15 cellular contexts compared by ENCODE assay signal in the genomic region with DNA sequence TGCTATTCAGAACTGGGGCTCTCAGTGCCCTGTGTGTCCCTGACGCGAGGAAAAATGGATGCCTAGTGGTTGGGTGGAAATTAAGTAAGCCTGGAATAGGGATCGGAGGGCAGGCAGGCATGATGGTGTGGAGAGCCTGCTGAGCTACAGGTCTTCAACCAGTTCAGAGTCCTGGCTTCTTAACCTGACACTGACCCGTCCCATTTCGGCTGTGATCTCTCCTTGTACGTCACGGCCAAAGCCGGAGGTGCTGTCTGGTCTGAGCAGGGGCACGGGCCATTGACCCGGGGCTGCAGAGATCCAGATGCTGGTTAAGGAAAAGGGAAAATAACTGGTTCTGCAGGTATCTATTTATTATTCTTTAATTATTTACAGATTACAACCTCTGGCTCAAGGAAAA. TPM values are rescaled to one million over a fixed set of nuclear protein-coding genes. Genes with fewer than 3 reads are reported as not detected.
DNase-seq lines count a peak whose midpoint lies in the region; ATAC-seq and TF ChIP-seq lines count a peak whose summit lies in the region.
"Had no signal": no experiment of that assay in that cellular context is flagged by ENCODE, and none has a peak within 500 bp of the region (broad histone marks: within the 10 kb centered on the region; RNA-seq: fewer than 3 reads in every experiment).

No MANE protein-coding gene starts in this region.

- ATAC-seq in psoas muscle, result peak in 3 of 4 donors; percentile 15 to 33 (median 19)
- ATAC-seq in GM19397 (IDR thresholded peaks at IDR 0.05; ENCODE audit: unreplicated experiment), result no peak

- H3K9me3 Mint-ChIP-seq in Calu3 (ENCODE audit: low read depth, unreplicated experiment), result no peaks in the 10 kb centered on the region

- H3K4me3 Mint-ChIP-seq in Calu3 (ENCODE audit: low read depth, unreplicated experiment), result peak overlapping the region; percentile 29

- peaks cover 0 to 32% (median 3%) of the 10 kb centered on the region in 4 donors for H3K4me1 ChIP-seq in Peyer's patch
- H3K4me1 ChIP-seq in psoas muscle, result peaks cover 25% of the 10 kb centered on the region

- no peak for TF ChIP-seq POLR2A in Peyer's patch (IDR thresholded peaks at IDR 0.05)

- peaks cover 37% of the 10 kb centered on the region for H3K4me1 Mint-ChIP-seq in Calu3 (ENCODE audit: low read depth, unreplicated experiment)

- CTCF ChIA-PET in Calu3 (lab: Charles Lee), result interaction anchor here (0.6 to 1.2 kb wide), 2 partner anchors 28 to 66 kb away, joined by 3 read pairs; a partner anchor contains a TSS

- H3K9me3 ChIP-seq in Peyer's patch (no peaks in the 10 kb centered on the region), psoas muscle (no peaks in the 10 kb centered on the region)
- H3K9me3 ChIP-seq: BLaER1 had no signal

- H3K36me3 Mint-ChIP-seq in Calu3 (ENCODE audit: insufficient read depth, unreplicated experiment), result no peaks in the 10 kb centered on the region

- peak; percentile 45 for DNase-seq in Calu3
- DNase-seq in Peyer's patch, result peak in 2 of 3 donors; percentile 54 to 56
- peak; percentile 36 for DNase-seq in left kidney (ENCODE audit: low read depth, low spot score)
- DNase-seq in psoas muscle, result no peak
- no peak for DNase-seq in substantia nigra (lab: John Stamatoyannopoulos, UW)
- no peak for DNase-seq in epidermal melanocyte (ENCODE audit: insufficient read length, low spot score)
- no peak for DNase-seq in DMS153 (lab: John Stamatoyannopoulos, UW)
- DNase-seq: activated naive CD4-positive, alpha-beta T cell treated with anti-CD3 and anti-CD28 coated beads, Interleukin-2, amount 50 U/mL, for 16 hours; erythroblast; Kasumi-1; mammary epithelial cell; NCI-H1694; stimulated activated CD4-positive, alpha-beta T cell treated with anti-CD3 and anti-CD28 coated beads, Interleukin-2, amount 100 ng/mL, for 24 hours had no signal

- WGBS in psoas muscle, 3 donors, result 84 to 93% (median 90%) methylated on average over 10 of the region's 10 CpGs

- no peak overlapping the region for H3K4me3 ChIP-seq in Peyer's patch
- H3K4me3 ChIP-seq in psoas muscle, result no peak overlapping the region
- H3K4me3 ChIP-seq: BLaER1 had no signal

- H3K27ac Mint-ChIP-seq in Calu3 (ENCODE audit: unreplicated experiment), result peak overlapping the region; percentile 70

- TF ChIP-seq CTCF in Calu3 (IDR thresholded peaks at IDR 0.05; ENCODE audit: unreplicated experiment), result no peak
- no peak for TF ChIP-seq CTCF in Peyer's patch (IDR thresholded peaks at IDR 0.05)
- TF ChIP-seq CTCF in psoas muscle (IDR thresholded peaks at IDR 0.05), result no peak

- no TSS peak for BruUV-seq in Calu3 (replicated peaks; lab: Mats Ljungman, UMichigan)

- H3K36me3 ChIP-seq in Peyer's patch (peaks cover 0 to 9% (median 0%) of the 10 kb centered on the region in 3 donors), psoas muscle (ENCODE audit: insufficient read depth in 1 of 2, low read depth in 1 of 2) (peaks cover 0 to 54% of the 10 kb centered on the region in 2 donors)

- H3K27me3 ChIP-seq in Peyer's patch (no peaks in the 10 kb centered on the region), psoas muscle (ENCODE audit: insufficient read depth in 3 of 3, low read length in 2 of 3) (no peaks in the 10 kb centered on the region)
- H3K27me3 ChIP-seq: BLaER1 had no signal

- no peaks in the 10 kb centered on the region for H3K27me3 Mint-ChIP-seq in Calu3 (ENCODE audit: unreplicated experiment)

- intact Hi-C loops in Calu3 (cut with micrococcal nuclease; ENCODE audit: unreplicated experiment) (no loop called here), psoas muscle (cut with DNase I) (no loop called here)

- H3K27ac ChIP-seq in Peyer's patch (peak overlapping the region in 3 of 4 donors; percentile 27 to 70 (median 60)), psoas muscle (no peak overlapping the region), substantia nigra (ENCODE audit: low read depth, low read length, poor library complexity, severe bottlenecking) (no peak overlapping the region)

RNA-seq across cellular contexts. Expression of a gene that starts 27.9 kb away (rescaled TPM):
- total RNA-seq in Calu3 (2022), result 29.5 and 41.1 TPM in 2 replicates
- total RNA-seq in Peyer's patch, result 10 to 100 TPM; 40.1 to 95.7 (median 71.0) TPM
- total RNA-seq in psoas muscle, result 10 to 100 TPM; 44.0 to 86.0 (median 62.8) TPM
- 10 to 100 TPM; 19.0 to 53.2 (median 21.4) TPM for polyA plus RNA-seq in psoas muscle

Comparison
In these comparisons a context has a peak if more than half of its experiments do, and no peak if none do; other contexts are left out.
1. DNase-seq: peak in Calu3 (single experiment), Peyer's patch (2 of 3) and left kidney (single experiment); none in psoas muscle (0 of 2), substantia nigra (0 of 49), epidermal melanocyte (single experiment) and DMS153 (single experiment).
2. H3K27ac ChIP-seq: peak in Peyer's patch (3 of 4); none in psoas muscle (single experiment) and substantia nigra (single experiment).